18 cellular contexts compared by ENCODE assay signal in genomic region chr16:88499314-88499713, GRCh38. TPM values are rescaled to one million over a fixed set of nuclear protein-coding genes. Genes with fewer than 3 reads are reported as not detected.
DNase-seq lines count a peak whose midpoint lies in the region; ATAC-seq, FAIRE-seq and TF ChIP-seq lines count a peak whose summit lies in the region.
"Had no signal": no experiment of that assay in that cellular context is flagged by ENCODE, and none has a peak within 500 bp of the region (broad histone marks: within the 10 kb centered on the region; RNA-seq: fewer than 3 reads in every experiment).

No MANE protein-coding gene starts in this region.

- peak; percentile 3 for ATAC-seq in Right ventricle myocardium inferior
- no peak for ATAC-seq in heart left ventricle
- ATAC-seq in right lobe of liver, result peak; percentile 22 to 56 (median 40)
- ATAC-seq in effector memory CD8-positive, alpha-beta T cell (replicated peaks), result no peak
- ATAC-seq: PC-3 had no signal

- no peak overlapping the region for H3K4me3 Mint-ChIP-seq in effector memory CD8-positive, alpha-beta T cell

- DNase-seq in Right ventricle myocardium inferior (ENCODE audit: missing footprints) (no peak), heart left ventricle (no peak), erythroblast (lab: John Stamatoyannopoulos, UW) (peak; percentile 44 to 51), right lobe of liver (peak; percentile 59 to 78 (median 68)), small intestine (no peak), CD1c-positive myeloid dendritic cell (ENCODE audit: extremely low spot score) (no peak)
- no peak for DNase-seq in stimulated activated CD4-positive, alpha-beta T cell treated with anti-CD3 and anti-CD28 coated beads, Interleukin-4, amount 100 ng/mL, for 24 hours
- DNase-seq in effector memory CD8-positive, alpha-beta T cell, result no peak
- DNase-seq: DND-41, GDM1, KG1, NCI-H1092, NCI-H1694, NCI-H2107, NCI-H526, PC-3 had no signal

- H3K4me3 ChIP-seq in heart left ventricle (peak overlapping the region in 1 of 12 donors; percentile 3), right lobe of liver (no peak overlapping the region), small intestine (ENCODE audit: low read depth in 1 of 2, low read length in 2 of 2) (no peak overlapping the region)

- H3K4me1 ChIP-seq in heart left ventricle (peaks cover 0 to 27% (median 10%) of the 10 kb centered on the region in 12 donors), right lobe of liver (peaks cover 2 to 45% (median 35%) of the 10 kb centered on the region in 4 donors), small intestine (ENCODE audit: control insufficient read depth in 2 of 2, insufficient read depth in 1 of 2, low read depth in 1 of 2, low read length in 1 of 2) (peaks cover 5 to 10% of the 10 kb centered on the region in 2 donors)

- no peak for FAIRE-seq in small intestine (lab: Jason Lieb, UNC)
- FAIRE-seq: GM12892 had no signal

- H3K27ac Mint-ChIP-seq in effector memory CD8-positive, alpha-beta T cell, result peak overlapping the region in 1 of 2 donors; percentile 67
- H3K27ac Mint-ChIP-seq: CD14-positive monocyte had no signal

- peaks cover 34% of the 10 kb centered on the region for H3K36me3 Mint-ChIP-seq in effector memory CD8-positive, alpha-beta T cell (ENCODE audit: insufficient read depth)
- H3K36me3 Mint-ChIP-seq: CD14-positive monocyte had no signal

- H3K27me3 ChIP-seq in heart left ventricle (no peaks in the 10 kb centered on the region), right lobe of liver (no peaks in the 10 kb centered on the region), small intestine (ENCODE audit: control insufficient read depth in 2 of 2, insufficient read depth in 2 of 2, low read length in 2 of 2) (no peaks in the 10 kb centered on the region)

- WGBS in heart left ventricle, 4 donors, result 73 to 81% (median 77%) methylated on average over 16 to 19 of the region's 19 CpGs
- WGBS in right lobe of liver (ENCODE audit: insufficient coverage, low coverage, low lambda C conversion rate, missing lambda C conversion rate), result 39% methylated on average over 8 of the region's 19 CpGs
- 42 to 66% (median 61%) methylated on average over 10 to 19 of the region's 19 CpGs for WGBS in small intestine, 3 donors

- H3K36me3 ChIP-seq in heart left ventricle (no peaks in the 10 kb centered on the region), right lobe of liver (no peaks in the 10 kb centered on the region), small intestine (ENCODE audit: control insufficient read depth in 2 of 2, insufficient read depth in 2 of 2, low read length in 2 of 2) (no peaks in the 10 kb centered on the region)

- no peaks in the 10 kb centered on the region for H3K9me3 ChIP-seq in heart left ventricle
- H3K9me3 ChIP-seq in right lobe of liver, result no peaks in the 10 kb centered on the region
- H3K9me3 ChIP-seq in small intestine (ENCODE audit: control insufficient read depth, low read depth), result no peaks in the 10 kb centered on the region

- TF ChIP-seq POLR2A in heart left ventricle (IDR thresholded peaks at IDR 0.05), result no peak
- TF ChIP-seq POLR2A in erythroblast (IDR thresholded peaks at IDR 0.05; ENCODE audit: low read length), result no peak
- no peak for TF ChIP-seq POLR2A in right lobe of liver (IDR thresholded peaks at IDR 0.05)

- TF ChIP-seq CTCF in heart left ventricle (IDR thresholded peaks at IDR 0.05), result no peak
- no peak for TF ChIP-seq CTCF in right lobe of liver (IDR thresholded peaks at IDR 0.05)

- intact Hi-C loops in Right ventricle myocardium inferior (cut with DNase I) (no loop called here), heart left ventricle (cut with DNase I) (no loop called here), right lobe of liver (cut with DNase I) (no loop called here)

- no peak overlapping the region for H3K27ac ChIP-seq in heart left ventricle
- H3K27ac ChIP-seq in right lobe of liver, result peak overlapping the region; percentile 42 to 84 (median 47)
- H3K27ac ChIP-seq in small intestine (ENCODE audit: low read depth in 1 of 2, low read length in 1 of 2), result peak overlapping the region; percentile 20 to 83

- no peaks in the 10 kb centered on the region for H3K27me3 Mint-ChIP-seq in effector memory CD8-positive, alpha-beta T cell

- no peaks in the 10 kb centered on the region for H3K9me3 Mint-ChIP-seq in effector memory CD8-positive, alpha-beta T cell
- H3K9me3 Mint-ChIP-seq: CD14-positive monocyte had no signal

- H3K4me1 Mint-ChIP-seq in effector memory CD8-positive, alpha-beta T cell (ENCODE audit: low read depth in 2 of 2), result peaks cover 14 to 18% of the 10 kb centered on the region in 2 donors
- H3K4me1 Mint-ChIP-seq: CD14-positive monocyte had no signal

RNA-seq across cellular contexts. Expression of gene ZFPM1, which starts 46.2 kb away (rescaled TPM):
- total RNA-seq in Right ventricle myocardium inferior (4.1 TPM), heart left ventricle (1 to 10 TPM; 1.3 to 6.1 (median 4.1) TPM), right lobe of liver (10 to 100 TPM in 2 of 6 experiments, 1 to 10 TPM in 4; 3.8 to 15.5 (median 8.3) TPM)
- polyA plus RNA-seq in heart left ventricle (1 to 10 TPM; 1.6 to 6.3 TPM), small intestine (10 to 100 TPM in 1 of 3 donors, 1 to 10 TPM in 2; 8.1 to 14.9 (median 9.2) TPM)

Comparison
In these comparisons a context has a peak if more than half of its experiments do, and no peak if none do; other contexts are left out.
1. ATAC-seq: peak in Right ventricle myocardium inferior (single experiment) and right lobe of liver (4 of 4); none in heart left ventricle (0 of 4) and effector memory CD8-positive, alpha-beta T cell (single experiment).
2. DNase-seq: peak in erythroblast (2 of 2) and right lobe of liver (3 of 3); none in Right ventricle myocardium inferior (single experiment), heart left ventricle (0 of 5), small intestine (single experiment), CD1c-positive myeloid dendritic cell (single experiment), stimulated activated CD4-positive, alpha-beta T cell treated with anti-CD3 and anti-CD28 coated beads, Interleukin-4, amount 100 ng/mL, for 24 hours (single experiment) and effector memory CD8-positive, alpha-beta T cell (0 of 3).
3. H3K27ac ChIP-seq: peak in right lobe of liver (3 of 3) and small intestine (2 of 2); none in heart left ventricle (0 of 12).